Comparison of ENCODE assay signal across 3 cellular contexts in the genomic region with DNA sequence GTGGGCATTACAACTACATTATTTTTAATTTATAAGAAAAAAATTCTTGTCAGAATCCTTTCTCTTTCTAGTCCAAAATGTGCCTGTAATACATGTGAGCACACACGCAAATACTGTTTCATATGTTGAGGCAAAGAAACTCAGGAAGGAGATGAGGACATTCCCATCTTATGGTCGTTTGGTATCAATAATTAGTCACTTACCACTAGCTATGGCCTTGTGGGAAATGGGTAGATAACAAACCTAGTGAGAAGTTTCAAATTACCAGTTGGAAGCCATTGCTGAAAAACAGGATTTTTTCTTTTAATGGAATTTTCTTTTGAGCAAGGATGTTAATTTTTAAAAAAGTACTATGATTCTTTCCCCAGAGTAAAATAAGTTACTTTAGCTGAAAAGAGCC.
TF ChIP-seq lines count a peak whose summit lies in the region.

No MANE protein-coding gene starts in this region.

TF ChIP-seq in liver, 16 proteins besides CTCF, POLR2A, EP300 and RAD21:
- TF ChIP-seq NR2F2 (IDR thresholded peaks at IDR 0.05) (no peak), SP1 (IDR thresholded peaks at IDR 0.05) (no peak), JUND (IDR thresholded peaks at IDR 0.05) (no peak), FOXA2 (IDR thresholded peaks at IDR 0.05) (no peak), FOXA1 (IDR thresholded peaks at IDR 0.05) (no peak), RXRA (IDR thresholded peaks at IDR 0.05) (no peak), HNF4A (conservative IDR thresholded peaks at IDR 0.05) (no peak), EGR1 (IDR thresholded peaks at IDR 0.05; ENCODE audit: low read depth in 2 of 2) (no peak)
- TF ChIP-seq, protein P1, sequence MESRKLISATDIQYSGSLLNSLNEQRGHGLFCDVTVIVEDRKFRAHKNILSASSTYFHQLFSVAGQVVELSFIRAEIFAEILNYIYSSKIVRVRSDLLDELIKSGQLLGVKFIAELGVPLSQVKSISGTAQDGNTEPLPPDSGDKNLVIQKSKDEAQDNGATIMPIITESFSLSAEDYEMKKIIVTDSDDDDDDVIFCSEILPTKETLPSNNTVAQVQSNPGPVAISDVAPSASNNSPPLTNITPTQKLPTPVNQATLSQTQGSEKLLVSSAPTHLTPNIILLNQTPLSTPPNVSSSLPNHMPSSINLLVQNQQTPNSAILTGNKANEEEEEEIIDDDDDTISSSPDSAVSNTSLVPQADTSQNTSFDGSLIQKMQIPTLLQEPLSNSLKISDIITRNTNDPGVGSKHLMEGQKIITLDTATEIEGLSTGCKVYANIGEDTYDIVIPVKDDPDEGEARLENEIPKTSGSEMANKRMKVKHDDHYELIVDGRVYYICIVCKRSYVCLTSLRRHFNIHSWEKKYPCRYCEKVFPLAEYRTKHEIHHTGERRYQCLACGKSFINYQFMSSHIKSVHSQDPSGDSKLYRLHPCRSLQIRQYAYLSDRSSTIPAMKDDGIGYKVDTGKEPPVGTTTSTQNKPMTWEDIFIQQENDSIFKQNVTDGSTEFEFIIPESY (IDR thresholded peaks at IDR 0.05): no peak
- TF ChIP-seq, protein P2, sequence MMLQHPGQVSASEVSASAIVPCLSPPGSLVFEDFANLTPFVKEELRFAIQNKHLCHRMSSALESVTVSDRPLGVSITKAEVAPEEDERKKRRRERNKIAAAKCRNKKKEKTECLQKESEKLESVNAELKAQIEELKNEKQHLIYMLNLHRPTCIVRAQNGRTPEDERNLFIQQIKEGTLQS (IDR thresholded peaks at IDR 0.05): no peak

TF ChIP-seq in HepG2, 621 proteins besides CTCF, POLR2A, EP300 and RAD21:
- TF ChIP-seq ZFP36L2 (CRISPR knock-in tag; IDR thresholded peaks at IDR 0.05) (no peak), NAIF1 (CRISPR knock-in tag; IDR thresholded peaks at IDR 0.05; ENCODE audit: borderline replicate concordance) (no peak), ZNF850 (CRISPR knock-in tag; conservative IDR thresholded peaks at IDR 0.05) (no peak), THYN1 (CRISPR knock-in tag; IDR thresholded peaks at IDR 0.05; ENCODE audit: borderline replicate concordance, low read depth) (no peak), RBFOX2 (IDR thresholded peaks at IDR 0.05; ENCODE audit: low read depth, low read length) (no peak)
- TF ChIP-seq, protein P3, sequence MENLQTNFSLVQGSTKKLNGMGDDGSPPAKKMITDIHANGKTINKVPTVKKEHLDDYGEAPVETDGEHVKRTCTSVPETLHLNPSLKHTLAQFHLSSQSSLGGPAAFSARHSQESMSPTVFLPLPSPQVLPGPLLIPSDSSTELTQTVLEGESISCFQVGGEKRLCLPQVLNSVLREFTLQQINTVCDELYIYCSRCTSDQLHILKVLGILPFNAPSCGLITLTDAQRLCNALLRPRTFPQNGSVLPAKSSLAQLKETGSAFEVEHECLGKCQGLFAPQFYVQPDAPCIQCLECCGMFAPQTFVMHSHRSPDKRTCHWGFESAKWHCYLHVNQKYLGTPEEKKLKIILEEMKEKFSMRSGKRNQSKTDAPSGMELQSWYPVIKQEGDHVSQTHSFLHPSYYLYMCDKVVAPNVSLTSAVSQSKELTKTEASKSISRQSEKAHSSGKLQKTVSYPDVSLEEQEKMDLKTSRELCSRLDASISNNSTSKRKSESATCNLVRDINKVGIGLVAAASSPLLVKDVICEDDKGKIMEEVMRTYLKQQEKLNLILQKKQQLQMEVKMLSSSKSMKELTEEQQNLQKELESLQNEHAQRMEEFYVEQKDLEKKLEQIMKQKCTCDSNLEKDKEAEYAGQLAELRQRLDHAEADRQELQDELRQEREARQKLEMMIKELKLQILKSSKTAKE (CRISPR knock-in tag; IDR thresholded peaks at IDR 0.05; ENCODE audit: borderline replicate concordance): no peak
- TF ChIP-seq, protein P4, sequence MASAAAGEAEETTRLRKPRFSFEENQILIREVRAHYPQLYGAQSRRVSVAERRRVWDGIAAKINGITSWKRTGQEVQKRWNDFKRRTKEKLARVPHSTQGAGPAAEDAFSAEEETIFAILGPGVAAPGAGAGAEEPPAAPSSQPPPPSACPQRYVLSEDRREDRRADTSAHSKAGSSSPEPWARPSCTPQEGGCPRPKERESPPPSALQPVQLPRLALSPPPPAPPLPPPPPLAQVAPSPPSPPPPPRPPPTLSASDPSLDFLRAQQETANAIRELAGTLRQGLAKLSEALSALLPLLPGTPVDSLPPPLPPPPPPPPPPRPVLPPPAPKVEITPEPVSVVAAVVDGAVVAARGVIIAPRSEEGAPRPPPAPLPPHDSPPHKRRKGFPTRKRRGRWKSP (CRISPR knock-in tag; IDR thresholded peaks at IDR 0.05): no peak

TF ChIP-seq in endothelial cell of umbilical vein, 7 proteins besides CTCF, POLR2A, EP300 and RAD21:
- TF ChIP-seq POLR2AphosphoS5 (IDR thresholded peaks at IDR 0.05; ENCODE audit: insufficient read depth, low read depth, low read length) (no peak), FOS (IDR thresholded peaks at IDR 0.05; ENCODE audit: borderline replicate concordance, insufficient read depth, low read length) (peak; percentile 21), GATA2 (IDR thresholded peaks at IDR 0.05; ENCODE audit: insufficient read depth, insufficient read length, low read depth, low read length) (no peak), JUN (IDR thresholded peaks at IDR 0.05; ENCODE audit: borderline replicate concordance, insufficient read depth, insufficient read length, low read depth) (no peak)
